Comparison of ENCODE assay signal across 2 cellular contexts in genomic region chr5:150710165-150710564, GRCh38.
TF ChIP-seq lines count a peak whose summit lies in the region.

No MANE protein-coding gene starts in this region.

TF ChIP-seq in GM23338, 12 proteins besides CTCF, POLR2A, EP300 and RAD21:
- TF ChIP-seq ZNF462 (CRISPR knock-in tag; IDR thresholded peaks at IDR 0.05) (no peak), POLR2AphosphoS5 (IDR thresholded peaks at IDR 0.05; ENCODE audit: low read depth) (no peak), ZNF114 (CRISPR knock-in tag; IDR thresholded peaks at IDR 0.05) (no peak), NANOG (IDR thresholded peaks at IDR 0.05; ENCODE audit: borderline replicate concordance) (no peak), ZNF331 (CRISPR knock-in tag; IDR thresholded peaks at IDR 0.05; ENCODE audit: low read depth) (no peak), STAT1 (IDR thresholded peaks at IDR 0.05; ENCODE audit: unreplicated experiment) (no peak), EZH2phosphoT487 (IDR thresholded peaks at IDR 0.05; ENCODE audit: unreplicated experiment) (no peak), EZH2 (IDR thresholded peaks at IDR 0.05; ENCODE audit: low read depth, unreplicated experiment) (no peak), JUNB (IDR thresholded peaks at IDR 0.05; ENCODE audit: unreplicated experiment) (no peak), CREB1 (CRISPR knock-in tag; IDR thresholded peaks at IDR 0.05; ENCODE audit: low read depth) (no peak)
- TF ChIP-seq, protein P1, sequence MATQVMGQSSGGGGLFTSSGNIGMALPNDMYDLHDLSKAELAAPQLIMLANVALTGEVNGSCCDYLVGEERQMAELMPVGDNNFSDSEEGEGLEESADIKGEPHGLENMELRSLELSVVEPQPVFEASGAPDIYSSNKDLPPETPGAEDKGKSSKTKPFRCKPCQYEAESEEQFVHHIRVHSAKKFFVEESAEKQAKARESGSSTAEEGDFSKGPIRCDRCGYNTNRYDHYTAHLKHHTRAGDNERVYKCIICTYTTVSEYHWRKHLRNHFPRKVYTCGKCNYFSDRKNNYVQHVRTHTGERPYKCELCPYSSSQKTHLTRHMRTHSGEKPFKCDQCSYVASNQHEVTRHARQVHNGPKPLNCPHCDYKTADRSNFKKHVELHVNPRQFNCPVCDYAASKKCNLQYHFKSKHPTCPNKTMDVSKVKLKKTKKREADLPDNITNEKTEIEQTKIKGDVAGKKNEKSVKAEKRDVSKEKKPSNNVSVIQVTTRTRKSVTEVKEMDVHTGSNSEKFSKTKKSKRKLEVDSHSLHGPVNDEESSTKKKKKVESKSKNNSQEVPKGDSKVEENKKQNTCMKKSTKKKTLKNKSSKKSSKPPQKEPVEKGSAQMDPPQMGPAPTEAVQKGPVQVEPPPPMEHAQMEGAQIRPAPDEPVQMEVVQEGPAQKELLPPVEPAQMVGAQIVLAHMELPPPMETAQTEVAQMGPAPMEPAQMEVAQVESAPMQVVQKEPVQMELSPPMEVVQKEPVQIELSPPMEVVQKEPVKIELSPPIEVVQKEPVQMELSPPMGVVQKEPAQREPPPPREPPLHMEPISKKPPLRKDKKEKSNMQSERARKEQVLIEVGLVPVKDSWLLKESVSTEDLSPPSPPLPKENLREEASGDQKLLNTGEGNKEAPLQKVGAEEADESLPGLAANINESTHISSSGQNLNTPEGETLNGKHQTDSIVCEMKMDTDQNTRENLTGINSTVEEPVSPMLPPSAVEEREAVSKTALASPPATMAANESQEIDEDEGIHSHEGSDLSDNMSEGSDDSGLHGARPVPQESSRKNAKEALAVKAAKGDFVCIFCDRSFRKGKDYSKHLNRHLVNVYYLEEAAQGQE (IDR thresholded peaks at IDR 0.05; ENCODE audit: unreplicated experiment) = no peak
- TF ChIP-seq, protein P2, sequence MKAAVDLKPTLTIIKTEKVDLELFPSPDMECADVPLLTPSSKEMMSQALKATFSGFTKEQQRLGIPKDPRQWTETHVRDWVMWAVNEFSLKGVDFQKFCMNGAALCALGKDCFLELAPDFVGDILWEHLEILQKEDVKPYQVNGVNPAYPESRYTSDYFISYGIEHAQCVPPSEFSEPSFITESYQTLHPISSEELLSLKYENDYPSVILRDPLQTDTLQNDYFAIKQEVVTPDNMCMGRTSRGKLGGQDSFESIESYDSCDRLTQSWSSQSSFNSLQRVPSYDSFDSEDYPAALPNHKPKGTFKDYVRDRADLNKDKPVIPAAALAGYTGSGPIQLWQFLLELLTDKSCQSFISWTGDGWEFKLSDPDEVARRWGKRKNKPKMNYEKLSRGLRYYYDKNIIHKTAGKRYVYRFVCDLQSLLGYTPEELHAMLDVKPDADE (IDR thresholded peaks at IDR 0.05) = no peak

TF ChIP-seq in HepG2, 621 proteins besides CTCF, POLR2A, EP300 and RAD21:
- TF ChIP-seq STAG1 (CRISPR knock-in tag; IDR thresholded peaks at IDR 0.05) = peak; percentile 55
- TF ChIP-seq ZNF264 (CRISPR knock-in tag; IDR thresholded peaks at IDR 0.05) = no peak
